Comparison of ENCODE assay signal across 1 cellular context in the genomic region with DNA sequence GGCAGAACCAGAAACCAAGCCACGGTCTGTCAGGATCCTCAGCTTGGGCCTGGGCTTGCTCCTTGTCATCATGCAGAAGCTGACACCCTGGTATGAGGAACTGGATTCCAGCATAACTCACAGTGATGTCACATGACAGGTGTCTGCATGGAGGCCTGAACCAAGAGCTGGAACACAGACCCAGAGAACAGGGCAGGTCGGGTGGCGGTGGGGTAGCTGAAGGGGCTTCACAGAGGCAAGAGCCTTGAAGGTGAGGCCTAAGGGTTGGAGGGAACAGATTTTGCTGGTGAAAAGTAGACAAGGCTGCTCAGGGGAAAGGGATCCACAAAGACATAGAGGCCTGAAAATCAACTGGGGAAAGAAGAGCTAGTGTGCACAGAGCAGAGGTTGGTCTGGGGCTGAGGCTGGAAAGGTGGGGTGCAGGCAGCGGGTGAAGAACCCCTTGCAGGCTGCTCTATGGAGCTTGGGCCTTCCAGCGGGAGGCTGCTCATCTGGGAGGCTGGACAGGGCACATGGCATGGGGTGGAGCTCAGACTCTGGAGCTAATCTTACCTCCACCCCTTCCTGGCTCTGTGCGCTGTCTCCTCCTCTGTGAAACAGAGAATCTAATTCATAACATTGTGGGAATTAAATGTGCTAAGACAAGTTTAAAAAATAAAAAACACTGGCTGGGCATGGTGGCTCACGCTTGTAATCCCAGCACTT.
TF ChIP-seq lines count a peak whose summit lies in the region.

No MANE protein-coding gene starts in this region.

TF ChIP-seq in WTC11, 78 proteins besides CTCF, POLR2A, EP300 and RAD21 (continued from another document):
- TF ChIP-seq MAX (CRISPR knock-in tag; IDR thresholded peaks at IDR 0.05) (no peak), MYBL2 (CRISPR knock-in tag; IDR thresholded peaks at IDR 0.05) (no peak)
